Comparison of ENCODE assay signal across 10 cellular contexts in the genomic region with DNA sequence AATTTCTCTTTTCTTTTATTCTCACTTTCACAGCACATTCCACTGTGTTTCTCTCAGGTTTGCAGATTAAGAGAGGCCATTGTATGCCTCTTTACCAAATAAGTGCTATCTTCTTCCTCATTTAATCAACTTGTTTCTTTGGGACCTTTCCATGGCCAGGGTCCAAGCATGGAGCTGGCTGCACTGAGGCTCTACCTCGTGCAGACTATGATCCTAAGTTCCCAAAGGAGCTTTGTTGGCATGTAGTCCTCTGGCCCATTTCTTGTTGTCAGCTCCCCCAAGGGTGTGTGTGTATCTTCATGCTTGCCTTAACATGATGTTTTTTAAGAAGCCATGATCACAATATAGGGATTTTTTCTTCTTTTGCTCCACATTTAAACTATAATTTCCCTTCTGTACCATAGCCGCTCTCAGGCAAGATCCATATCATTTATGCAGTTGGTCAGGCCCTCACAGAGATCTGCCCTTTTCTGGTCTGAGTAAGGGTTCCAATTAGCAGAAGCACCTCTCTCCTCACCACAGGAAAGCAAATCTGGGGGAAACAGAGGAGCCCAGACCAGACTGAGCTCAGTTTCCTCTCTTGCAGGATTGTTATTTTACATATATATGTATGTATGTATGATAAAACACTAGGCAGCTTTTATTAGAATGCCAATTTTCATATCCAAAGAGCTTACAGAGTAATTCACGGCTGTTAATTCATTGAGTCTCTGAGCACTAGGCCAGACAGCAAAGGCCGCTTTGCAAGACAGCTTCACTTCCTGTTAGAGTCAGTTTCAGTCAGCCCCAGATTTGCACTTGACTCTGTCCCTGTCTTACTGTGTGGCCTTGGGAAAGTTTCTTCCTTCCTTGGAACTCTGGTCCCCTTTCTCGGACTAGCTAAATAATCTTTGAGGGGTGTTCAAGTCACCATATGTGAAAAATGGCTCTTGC.
DNase-seq lines count a peak whose midpoint lies in the region; ATAC-seq and TF ChIP-seq lines count a peak whose summit lies in the region.
"Had no signal": no experiment of that assay in that cellular context is flagged by ENCODE, and none has a peak within 500 bp of the region (broad histone marks: within the 10 kb centered on the region; RNA-seq: fewer than 3 reads in every experiment).

No MANE protein-coding gene starts in this region.

- DNase-seq in GM10266 (ENCODE audit: extremely low spot score) (peak; percentile 24), GM20000 (ENCODE audit: low spot score) (peak; percentile 16), kidney tubule cell (ENCODE audit: low spot score) (peak; percentile 3), NCI-H146 treated with DMSO at 0.1 percent for 48 hours (lab: John Stamatoyannopoulos, UW; ENCODE audit: unreplicated experiment) (no peak), RKO (ENCODE audit: low spot score) (no peak), HuH-7 (ENCODE audit: low spot score) (no peak)
- no peak for DNase-seq in stimulated activated naive CD4-positive, alpha-beta T cell (lab: John Stamatoyannopoulos, UW)
- DNase-seq: activated T-cell treated with anti-CD3 and anti-CD28 coated beads, Interleukin-2, amount 50 U/mL, for 4 hours; NCI-H774 had no signal

- peak; percentile 65 for ATAC-seq in HG03521 (IDR thresholded peaks at IDR 0.05; ENCODE audit: unreplicated experiment)
- ATAC-seq: activated T-cell treated with anti-CD3 and anti-CD28 coated beads, Interleukin-2, amount 50 U/mL, for 4 hours had no signal

- TF ChIP-seq CTCF in GM10266 (IDR thresholded peaks at IDR 0.05; ENCODE audit: control insufficient read depth, insufficient read depth, low read depth, missing control alignments) = no peak
- no peak for TF ChIP-seq CTCF in GM20000 (IDR thresholded peaks at IDR 0.05; ENCODE audit: extremely low read depth, missing control alignments)

Comparison
In these comparisons a context has a peak if more than half of its experiments do, and no peak if none do; other contexts are left out.
1. DNase-seq: peak in GM10266 (single experiment), GM20000 (single experiment) and kidney tubule cell (single experiment); none in NCI-H146 treated with DMSO at 0.1 percent for 48 hours (single experiment), RKO (single experiment), stimulated activated naive CD4-positive, alpha-beta T cell (0 of 6) and HuH-7 (single experiment).